ENCODE assay signal across 8 cellular contexts in genomic region chr6:108260126-108260808, GRCh38. TPM values are rescaled to one million over a fixed set of nuclear protein-coding genes. Genes with fewer than 3 reads are reported as not detected.
DNase-seq lines count a peak whose midpoint lies in the region; ATAC-seq lines count a peak whose summit lies in the region.

No MANE protein-coding gene starts in this region.

- H3K4me3 Mint-ChIP-seq in IgD-negative memory B cell, result peak overlapping the region; percentile 90 to 97 (median 95)
- peak overlapping the region; percentile 87 for H3K4me3 Mint-ChIP-seq in T-helper 2 cell treated with Interferon-gamma antibody and Interleukin-4, amounts not matched to agents 5 μg/mL and 100 μg/mL, for 36 hours

- H3K27me3 ChIP-seq in layer of hippocampus (ENCODE audit: control insufficient read depth, insufficient read depth, low read length), result no peaks in the 10 kb centered on the region

- peak; percentile 12 for ATAC-seq in GM21447 (IDR thresholded peaks at IDR 0.05; ENCODE audit: unreplicated experiment)
- ATAC-seq in HG03139 (IDR thresholded peaks at IDR 0.05; ENCODE audit: unreplicated experiment), result no peak

- H3K36me3 Mint-ChIP-seq in IgD-negative memory B cell, result peaks cover 2% of the 10 kb centered on the region
- H3K36me3 Mint-ChIP-seq in T-helper 2 cell treated with Interferon-gamma antibody and Interleukin-4, amounts not matched to agents 5 μg/mL and 100 μg/mL, for 36 hours (ENCODE audit: low read depth), result peaks cover 5% of the 10 kb centered on the region

- H3K27ac ChIP-seq in cingulate gyrus (ENCODE audit: low read depth, low read length) (peak overlapping the region; percentile 98), layer of hippocampus (ENCODE audit: low read depth, low read length) (peak overlapping the region; percentile 99)

- peak overlapping the region; percentile 94 to 98 (median 96) for H3K27ac Mint-ChIP-seq in IgD-negative memory B cell
- peak overlapping the region; percentile 88 for H3K27ac Mint-ChIP-seq in T-helper 2 cell treated with Interferon-gamma antibody and Interleukin-4, amounts not matched to agents 5 μg/mL and 100 μg/mL, for 36 hours

- peaks cover 20 to 24% (median 22%) of the 10 kb centered on the region in 3 donors for H3K4me1 Mint-ChIP-seq in IgD-negative memory B cell
- peaks cover 13% of the 10 kb centered on the region for H3K4me1 Mint-ChIP-seq in T-helper 2 cell treated with Interferon-gamma antibody and Interleukin-4, amounts not matched to agents 5 μg/mL and 100 μg/mL, for 36 hours (ENCODE audit: low read depth)

- peak; percentile 2 for DNase-seq in DMS53 treated with DMSO at 0.1 percent for 48 hours (lab: John Stamatoyannopoulos, UW; ENCODE audit: unreplicated experiment)
- DNase-seq in T-helper 2 cell treated with Interferon-gamma antibody and Interleukin-4, amounts not matched to agents 5 μg/mL and 100 μg/mL, for 36 hours (ENCODE audit: low spot score), result peak; percentile 10
- DNase-seq in stimulated activated CD4-positive, alpha-beta T cell treated with anti-CD3 and anti-CD28 coated beads, Interleukin-2, amount 100 ng/mL, for 48 hours, result peak; percentile 4 to 8

- no peaks in the 10 kb centered on the region for H3K9me3 Mint-ChIP-seq in IgD-negative memory B cell
- H3K9me3 Mint-ChIP-seq in T-helper 2 cell treated with Interferon-gamma antibody and Interleukin-4, amounts not matched to agents 5 μg/mL and 100 μg/mL, for 36 hours, result no peaks in the 10 kb centered on the region

- H3K27me3 Mint-ChIP-seq in IgD-negative memory B cell, result no peaks in the 10 kb centered on the region
- H3K27me3 Mint-ChIP-seq in T-helper 2 cell treated with Interferon-gamma antibody and Interleukin-4, amounts not matched to agents 5 μg/mL and 100 μg/mL, for 36 hours (ENCODE audit: low read depth), result peaks cover 8% of the 10 kb centered on the region

RNA-seq across cellular contexts. Expression of gene SNX3, which starts 0.6 kb away (rescaled TPM):
- polyA plus RNA-seq in IgD-negative memory B cell, result 432 TPM

RNA-seq across cellular contexts. Expression of gene AFG1L, which starts 34.6 kb away (rescaled TPM):
- polyA plus RNA-seq in IgD-negative memory B cell, result 5.7 TPM
